Comparison of ENCODE assay signal across 33 cellular contexts in genomic region chr20:15107952-15108351, GRCh38.
"Had no signal": no experiment of that assay in that cellular context is flagged by ENCODE, and none has a peak within 500 bp of the region (broad histone marks: within the 10 kb centered on the region; RNA-seq: fewer than 3 reads in every experiment).

No MANE protein-coding gene starts in this region.

- H3K4me1 ChIP-seq: adrenal gland, body of pancreas had no signal

- H3K27ac ChIP-seq: adrenal gland, body of pancreas, brain microvascular endothelial cell, cardiac muscle cell, VCaP had no signal

- H3K36me3 ChIP-seq: adrenal gland, brain microvascular endothelial cell, cardiac muscle cell had no signal

- DNase-seq: activated B cell treated with CpG ODN at 0.5 μM for 24 hours; activated CD4-positive, alpha-beta memory T cell treated with anti-CD3 and anti-CD28 coated beads for 36 hours; activated CD4-positive, alpha-beta T cell treated with anti-CD3 and anti-CD28 coated beads for 4 hours; activated CD4-positive, alpha-beta T cell treated with anti-CD3 and anti-CD28 coated beads, Interleukin-2, amount 10 ng/mL, durations not matched to agents 24 days and 14 days; activated CD4-positive, alpha-beta T cell treated with anti-CD3 and anti-CD28 coated beads, Interleukin-2, amount 50 U/mL, for 1 hour; activated CD4-positive, alpha-beta T cell treated with anti-CD3 and anti-CD28 coated beads, Interleukin-2, amount 50 U/mL, for 4 hours; activated CD4-positive, CD25-positive, alpha-beta regulatory T cell treated with anti-CD3 and anti-CD28 coated beads, Interleukin-2, amount 50 U/mL, for 72 hours; activated CD8-positive, alpha-beta memory T cell treated with anti-CD3 and anti-CD28 coated beads, Interleukin-2, amount 50 U/mL, for 4 hours; activated CD8-positive, alpha-beta T cell treated with anti-CD3 and anti-CD28 coated beads for 36 hours; activated effector memory CD4-positive, alpha-beta T cell treated with anti-CD3 and anti-CD28 coated beads, Interleukin-2, amount 50 U/mL, for 16 hours; activated gamma-delta T cell treated with Interleukin-2 at 50 U/mL for 16 hours; activated naive CD4-positive, alpha-beta T cell; activated naive CD4-positive, alpha-beta T cell treated with anti-CD3 and anti-CD28 coated beads for 36 hours; activated naive CD4-positive, alpha-beta T cell treated with anti-CD3 and anti-CD28 coated beads, Interleukin-2, amount 50 U/mL, for 16 hours; activated naive CD8-positive, alpha-beta T cell treated with anti-CD3 and anti-CD28 coated beads for 36 hours; activated T-cell treated with anti-CD3 and anti-CD28 coated beads for 4 hours; activated T-cell treated with anti-CD3 and anti-CD28 coated beads, Interleukin-2, amount 50 U/mL, for 1 hour; activated T-cell treated with anti-CD3 and anti-CD28 coated beads, Interleukin-2, amount 50 U/mL, for 4 hours; activated T-cell treated with anti-CD3 and anti-CD28 coated beads, Interleukin-2, amount 50 U/mL, for 72 hours; adrenal gland; amniotic stem cell; aorta; body of pancreas; brain microvascular endothelial cell; caudate nucleus; SW 1271; T-helper 1 cell; T-helper 2 cell; T-helper 9 cell had no signal

- H3K9me3 ChIP-seq: adrenal gland, body of pancreas had no signal

- ATAC-seq: activated CD8-positive, alpha-beta T cell treated with anti-CD3 and anti-CD28 coated beads for 36 hours; activated naive CD4-positive, alpha-beta T cell treated with anti-CD3 and anti-CD28 coated beads, Interleukin-2, amount 50 U/mL, for 72 hours; activated T-cell treated with anti-CD3 and anti-CD28 coated beads, Interleukin-2, amount 50 U/mL, for 4 hours; activated T-cell treated with anti-CD3 and anti-CD28 coated beads, Interleukin-2, amount 50 U/mL, for 72 hours; activated T-helper 17 cell treated with anti-CD3 and anti-CD28 coated beads, Interleukin-2, amount 50 U/mL, for 72 hours; body of pancreas had no signal

- H3K27me3 ChIP-seq: adrenal gland, body of pancreas, brain microvascular endothelial cell, cardiac muscle cell had no signal

- H3K4me3 ChIP-seq: adrenal gland, body of pancreas, cardiac muscle cell had no signal
